Comparison of ENCODE assay signal across 9 cellular contexts in the genomic region with DNA sequence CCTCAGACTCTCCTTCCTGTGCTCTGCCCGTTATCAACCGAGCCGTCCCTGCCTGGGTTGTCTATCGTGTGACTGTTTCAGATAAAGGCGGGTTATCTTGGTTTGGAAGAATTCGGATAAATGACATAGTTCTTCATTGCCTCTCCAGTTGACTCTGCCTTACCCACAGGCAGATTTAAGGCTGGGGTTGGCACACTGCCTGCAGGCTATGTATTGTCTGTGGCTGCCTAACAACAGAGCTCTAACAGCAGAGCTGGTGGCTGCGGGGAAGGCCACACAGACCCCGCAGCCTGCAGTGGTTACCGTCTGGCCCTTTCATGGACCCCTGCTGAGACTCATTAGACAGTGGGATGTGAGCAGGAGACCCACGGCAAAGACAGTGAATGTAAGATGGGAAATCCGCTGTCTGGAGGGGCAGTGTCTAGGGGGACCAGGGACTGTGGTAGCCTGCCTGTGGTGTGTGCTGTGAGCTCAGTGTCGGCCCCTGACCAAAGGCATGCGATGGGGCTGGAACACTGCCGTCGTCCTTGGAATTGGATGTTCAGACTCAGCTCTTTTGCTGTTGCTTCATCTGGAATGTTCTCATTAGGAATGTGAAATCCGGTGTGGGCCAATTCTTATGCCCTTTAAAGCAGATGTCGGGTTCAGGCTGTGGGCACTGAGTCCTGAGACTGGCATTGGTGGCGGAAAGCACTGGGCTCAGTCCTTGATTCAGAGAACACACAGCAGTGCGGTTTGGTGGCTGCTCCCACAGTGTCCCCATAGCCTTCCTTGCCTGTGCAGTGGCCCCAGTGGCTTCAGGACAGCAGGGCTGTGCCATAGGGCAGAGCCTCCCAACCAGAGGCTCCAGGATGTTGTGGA. TPM values are rescaled to one million over a fixed set of nuclear protein-coding genes. Genes with fewer than 3 reads are reported as not detected.
DNase-seq lines count a peak whose midpoint lies in the region; ATAC-seq, FAIRE-seq and TF ChIP-seq lines count a peak whose summit lies in the region.
"Had no signal": no experiment of that assay in that cellular context is flagged by ENCODE, and none has a peak within 500 bp of the region (broad histone marks: within the 10 kb centered on the region; RNA-seq: fewer than 3 reads in every experiment).

No MANE protein-coding gene starts in this region.

- CTCF ChIA-PET in T-cell (lab: Charles Lee) = no interaction called here

- peak overlapping the region in 1 of 3 donors; percentile 15 for H3K4me3 Mint-ChIP-seq in T-cell

- H3K4me3 ChIP-seq in DND-41 (ENCODE audit: low read depth in 1 of 2, low read length in 2 of 2) (no peak overlapping the region), sigmoid colon (no peak overlapping the region)

- H3K79me2 ChIP-seq in DND-41 (ENCODE audit: insufficient read depth, low read length) = no peaks in the 10 kb centered on the region

- intact Hi-C loops in Right ventricle myocardium superior (cut with DNase I) (no loop called here), sigmoid colon (cut with DNase I) (loop anchor here (5.0 to 10.0 kb wide), 3 partner anchors 339 to 521 kb away; a partner anchor contains a TSS)

- peaks cover 0 to 20% of the 10 kb centered on the region in 2 donors for H3K27me3 Mint-ChIP-seq in T-cell

- WGBS in sigmoid colon, 2 donors = 81 to 84% methylated on average over 19 of the region's 19 CpGs

- no peak overlapping the region for H3K4me2 ChIP-seq in DND-41 (ENCODE audit: insufficient read depth, low read length)

- no peak for TF ChIP-seq POLR2A in sigmoid colon (IDR thresholded peaks at IDR 0.05)
- no peak for TF ChIP-seq POLR2A in GM18505 (IDR thresholded peaks at IDR 0.05; ENCODE audit: borderline replicate concordance, extremely low read depth, insufficient read depth, insufficient read length)

- H3K4me1 ChIP-seq in DND-41 (ENCODE audit: insufficient read depth, low read length) = peaks cover 5% of the 10 kb centered on the region
- H3K4me1 ChIP-seq in sigmoid colon = peaks cover 0 to 85% (median 67%) of the 10 kb centered on the region in 4 donors

- peaks cover 1% of the 10 kb centered on the region for H3K36me3 Mint-ChIP-seq in T-cell

- H3K36me3 ChIP-seq in DND-41 (ENCODE audit: insufficient read depth, low read length) (no peaks in the 10 kb centered on the region), sigmoid colon (no peaks in the 10 kb centered on the region)

- peak in 1 of 4 donors; percentile 76 for TF ChIP-seq EP300 in sigmoid colon (IDR thresholded peaks at IDR 0.05)

- H3K9me3 Mint-ChIP-seq in T-cell = peaks cover 0 to 4% (median 0%) of the 10 kb centered on the region in 3 donors

- H2AFZ ChIP-seq in DND-41 (ENCODE audit: low read depth, low read length) = no peak overlapping the region

- H4K20me1 ChIP-seq in DND-41 (ENCODE audit: insufficient read depth, low read length) = no peaks in the 10 kb centered on the region

- H3K4me1 Mint-ChIP-seq in T-cell = peaks cover 22 to 32% (median 29%) of the 10 kb centered on the region in 3 donors

- POLR2A ChIA-PET in T-cell (lab: Charles Lee) = no interaction called here

- H3K27ac ChIP-seq in DND-41 (ENCODE audit: low read length) = no peak overlapping the region
- peak overlapping the region; percentile 83 to 92 (median 89) for H3K27ac ChIP-seq in sigmoid colon

- no peak for FAIRE-seq in HTR-8/SVneo (lab: Jason Lieb, UNC)

- DNase-seq in DND-41 (no peak), T-cell (no peak), Right ventricle myocardium superior (peak; percentile 85), sigmoid colon (peak; percentile 91), NCI-H2107 treated with DMSO at 0.1 percent for 48 hours (lab: John Stamatoyannopoulos, UW; ENCODE audit: unreplicated experiment) (no peak), cerebellar cortex (ENCODE audit: low spot score) (no peak), HTR-8/SVneo (ENCODE audit: insufficient read length, low spot score) (no peak)
- DNase-seq: activated CD4-positive, alpha-beta T cell treated with anti-CD3 and anti-CD28 coated beads, Interleukin-2, amount 50 U/mL, for 48 hours had no signal

- peaks cover 14% of the 10 kb centered on the region for H3K27me3 ChIP-seq in DND-41 (ENCODE audit: insufficient read depth, low read length, poor library complexity)
- H3K27me3 ChIP-seq in sigmoid colon = no peaks in the 10 kb centered on the region

- no peak overlapping the region for H3K9ac ChIP-seq in DND-41 (ENCODE audit: low read depth, low read length)

- H3K9me3 ChIP-seq in DND-41 (ENCODE audit: insufficient read depth, low read length, severe bottlenecking) (peaks cover 3% of the 10 kb centered on the region), sigmoid colon (no peaks in the 10 kb centered on the region)

- ATAC-seq in DND-41 (ENCODE audit: insufficient read depth, low read depth) = peak; percentile 50
- peak in 3 of 4 experiments; percentile 18 to 27 (median 25) for ATAC-seq in T-cell (replicated peaks in 1 of 4)
- ATAC-seq in Right ventricle myocardium superior (ENCODE audit: poor library complexity) = peak; percentile 90
- no peak for ATAC-seq in GM18505 (IDR thresholded peaks at IDR 0.05; ENCODE audit: unreplicated experiment)

- TF ChIP-seq CTCF in DND-41 (IDR thresholded peaks at IDR 0.05; ENCODE audit: borderline replicate concordance, extremely low read depth, low read length, poor library complexity, severe bottlenecking) (no peak), sigmoid colon (IDR thresholded peaks at IDR 0.05) (no peak)

- H3K27ac Mint-ChIP-seq in T-cell = peak overlapping the region; percentile 55

RNA-seq across cellular contexts. Expression of a gene that starts 44.5 kb away (rescaled TPM):
- total RNA-seq in T-cell (1 to 10 TPM; 1.8 to 4.6 (median 3.6) TPM), Right ventricle myocardium superior (6.6 TPM), sigmoid colon (10 to 100 TPM in 1 of 4 donors, 1 to 10 TPM in 3; 1.6 to 10.0 (median 7.6) TPM)
- 1 to 10 TPM in 2 of 3 donors, under 1 TPM in 1; 0.69 to 3.4 (median 1.2) TPM for polyA plus RNA-seq in sigmoid colon

Comparison
In these comparisons a context has a peak if more than half of its experiments do, and no peak if none do; other contexts are left out.
1. DNase-seq: peak in Right ventricle myocardium superior (single experiment) and sigmoid colon (single experiment); none in DND-41 (single experiment), T-cell (0 of 34), NCI-H2107 treated with DMSO at 0.1 percent for 48 hours (single experiment), cerebellar cortex (single experiment) and HTR-8/SVneo (single experiment).